In genomic region chr5:169583424-169584215, GRCh38 we compare ENCODE assay signal across 7 cellular contexts. TPM values are rescaled to one million over a fixed set of nuclear protein-coding genes. Genes with fewer than 3 reads are reported as not detected.
DNase-seq lines count a peak whose midpoint lies in the region; ATAC-seq, FAIRE-seq and TF ChIP-seq lines count a peak whose summit lies in the region.

TSS of gene SPDL1 (plus strand) at chr5:169583773. CDS start at chr5:169588417, 4,644 bp downstream.

- H2AFZ ChIP-seq in hepatocyte, result peak within 1 kb of the TSS; percentile 85

- H3K4me1 ChIP-seq in hepatocyte (ENCODE audit: insufficient read depth), result no peaks in the 10 kb centered on the region

- no peaks in the 10 kb centered on the region for H3K27me3 ChIP-seq in hepatocyte

- H3K9me3 ChIP-seq in hepatocyte (ENCODE audit: low read depth), result no peaks in the 10 kb centered on the region

- no peaks in the 10 kb centered on the region for H3K9me2 ChIP-seq in hepatocyte (replicated peaks; ENCODE audit: insufficient read depth)

- H3K27ac ChIP-seq in hepatocyte, result peak within 1 kb of the TSS; percentile 49

- H3K4me2 ChIP-seq in hepatocyte, result peak within 1 kb of the TSS; percentile 85

- ATAC-seq in HG02981 (IDR thresholded peaks at IDR 0.05; ENCODE audit: unreplicated experiment), result peak; percentile 86

- under 1% methylated on average over 53 of the region's 53 CpGs for WGBS in hepatocyte (ENCODE audit: low lambda C conversion rate, missing lambda C conversion rate)

- DNase-seq in GM18507 (ENCODE audit: extremely low spot score, insufficient read length, low read depth), result peak; percentile 89
- DNase-seq in NCI-H2029 treated with DMSO at 0.1 percent for 48 hours (lab: John Stamatoyannopoulos, UW), result peak; percentile 91
- peak; percentile 89 for DNase-seq in T-helper 9 cell
- peak; percentile 99 for DNase-seq in astrocyte of the hippocampus (ENCODE audit: low read depth, low spot score)
- peak; percentile 97 for DNase-seq in hepatocyte (ENCODE audit: low spot score)
- DNase-seq in renal cortical epithelial cell (ENCODE audit: low read depth), result peak; percentile 92

- TF ChIP-seq CTCF in hepatocyte (IDR thresholded peaks at IDR 0.05; ENCODE audit: poor library complexity), result no peak

- peak; percentile 97 for FAIRE-seq in GM18507 (lab: Jason Lieb, UNC)

- no peaks in the 10 kb centered on the region for H3K36me3 ChIP-seq in hepatocyte (replicated peaks; ENCODE audit: insufficient read depth, low read depth)

- peak within 1 kb of the TSS; percentile 54 for H3K4me3 ChIP-seq in hepatocyte

- H4K20me1 ChIP-seq in hepatocyte (ENCODE audit: insufficient read depth, poor library complexity, severe bottlenecking), result no peaks in the 10 kb centered on the region

- peaks cover 35% of the 10 kb centered on the region for H3K79me2 ChIP-seq in hepatocyte

RNA-seq across cellular contexts. Expression of gene SPDL1, which starts in this region (rescaled TPM):
- total RNA-seq in hepatocyte, result 16.7 and 27.3 TPM in 2 replicates
- 17.9 and 18.4 TPM in 2 replicates for polyA plus RNA-seq in hepatocyte
- total RNA-seq in renal cortical epithelial cell, result 32.8 and 35.1 TPM in 2 replicates

Comparison
In these comparisons a context has a peak if more than half of its experiments do, and no peak if none do; other contexts are left out.
1. Peak in every context shown above with its lines: DNase-seq, ATAC-seq, H3K4me3 ChIP-seq and H3K27ac ChIP-seq.